29 cellular contexts compared by ENCODE assay signal in genomic region chr4:24688453-24688852, GRCh38.
"Had no signal": no experiment of that assay in that cellular context is flagged by ENCODE, and none has a peak within 500 bp of the region (broad histone marks: within the 10 kb centered on the region; RNA-seq: fewer than 3 reads in every experiment).

No MANE protein-coding gene starts in this region.

- ATAC-seq: activated CD4-positive, CD25-positive, alpha-beta regulatory T cell treated with anti-CD3 and anti-CD28 coated beads, Interleukin-2, amount 50 U/mL, for 24 hours; activated T-helper 17 cell treated with anti-CD3 and anti-CD28 coated beads, Interleukin-2, amount 50 U/mL, for 72 hours; effector memory CD8-positive, alpha-beta T cell; T-helper 17 cell had no signal

- H3K9me3 ChIP-seq: esophagus squamous epithelium had no signal

- H3K27ac ChIP-seq: brain microvascular endothelial cell, esophagus squamous epithelium, gastroesophageal sphincter, heart right ventricle, WERI-Rb-1 had no signal

- H3K4me3 ChIP-seq: esophagus squamous epithelium, gastroesophageal sphincter, heart right ventricle had no signal

- DNase-seq: activated B cell treated with CpG ODN at 0.5 μM for 24 hours; activated CD4-positive, alpha-beta memory T cell treated with anti-CD3 and anti-CD28 coated beads, Interleukin-2, amount 10 ng/mL, durations not matched to agents 7 days and 5 days; activated CD4-positive, alpha-beta T cell treated with anti-CD3 and anti-CD28 coated beads, Interleukin-2, amount 10 ng/mL, durations not matched to agents 24 days and 14 days; activated CD4-positive, alpha-beta T cell treated with anti-CD3 and anti-CD28 coated beads, Interleukin-2, amount 50 U/mL, for 4 hours; activated CD8-positive, alpha-beta memory T cell treated with anti-CD3 and anti-CD28 coated beads, Interleukin-2, amount 50 U/mL, for 48 hours; activated effector memory CD4-positive, alpha-beta T cell treated with Interleukin-2 at 50 U/mL for 16 hours; activated gamma-delta T cell treated with Interleukin-2 at 50 U/mL for 16 hours; activated naive CD4-positive, alpha-beta T cell treated with anti-CD3 and anti-CD28 coated beads, Interleukin-2, amount 50 U/mL, for 16 hours; activated naive CD4-positive, alpha-beta T cell treated with Interleukin-2 at 50 U/mL for 16 hours; activated T-cell treated with anti-CD3 and anti-CD28 coated beads for 4 hours; activated T-cell treated with anti-CD3 and anti-CD28 coated beads, Interleukin-2, amount 50 U/mL, for 24 hours; amniotic stem cell; brain microvascular endothelial cell; caudate nucleus; cortex of kidney; effector CD4-positive, alpha-beta T cell; effector memory CD8-positive, alpha-beta T cell; erythroblast; esophagus squamous epithelium; foreskin melanocyte; heart right ventricle; T-helper 17 cell; T1000; WERI-Rb-1 had no signal

- FAIRE-seq: astrocyte, colon had no signal

- H3K36me3 ChIP-seq: brain microvascular endothelial cell, esophagus squamous epithelium, gastroesophageal sphincter, heart right ventricle, WERI-Rb-1 had no signal

- H3K27me3 ChIP-seq: brain microvascular endothelial cell, esophagus squamous epithelium, gastroesophageal sphincter, heart right ventricle had no signal
